Comparison of ENCODE assay signal across 8 cellular contexts in the genomic region with DNA sequence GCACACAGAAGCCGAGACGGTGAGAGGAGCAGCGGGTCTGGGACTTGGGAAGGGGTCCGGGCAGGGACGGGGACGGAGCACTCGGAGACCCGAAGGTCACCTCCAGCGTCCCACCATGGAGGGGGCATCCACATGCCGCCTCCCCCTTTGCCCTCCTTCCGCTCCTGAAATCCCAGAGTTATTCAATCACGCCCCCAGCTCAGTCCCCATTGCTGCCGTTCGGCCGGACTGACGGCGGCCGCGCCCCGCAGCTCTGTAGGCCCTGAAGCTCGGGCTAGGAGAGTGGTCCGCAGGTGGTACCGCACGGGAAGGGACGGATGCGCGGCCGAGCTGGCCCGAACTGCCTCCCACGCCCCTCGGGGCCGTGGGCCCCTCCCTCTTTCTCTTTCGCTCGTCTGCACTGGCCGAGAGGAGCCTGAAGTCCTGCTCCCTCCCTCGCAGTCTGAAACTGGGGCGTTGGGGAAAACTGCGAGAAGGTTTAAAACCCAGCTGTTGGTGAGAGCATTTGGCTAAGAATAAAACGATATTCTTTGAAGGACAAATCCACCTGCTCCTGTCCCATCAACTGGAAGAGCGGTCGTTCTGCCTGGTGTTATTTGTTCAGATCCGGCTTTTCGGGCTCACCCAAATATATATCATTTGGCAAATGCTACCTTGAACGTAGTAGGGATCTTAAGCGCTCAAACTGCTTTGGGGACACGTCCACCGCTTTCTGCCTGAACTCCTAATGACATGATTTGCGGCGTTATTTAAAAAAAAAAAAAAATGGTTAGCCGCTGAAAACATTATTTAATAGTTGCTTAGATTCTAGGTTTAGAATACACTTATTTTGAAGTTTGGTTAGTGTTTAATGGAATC. TPM values are rescaled to one million over a fixed set of nuclear protein-coding genes. Genes with fewer than 3 reads are reported as not detected.
A peak's percentile ranks its signal among the peaks of the same experiment; 100 is the strongest.
DNase-seq lines count a peak whose midpoint lies in the region; ATAC-seq and TF ChIP-seq lines count a peak whose summit lies in the region.

No MANE protein-coding gene starts in this region.

- 1 to 2% methylated on average over 45 to 50 of the region's 50 CpGs for WGBS in esophagus, 2 donors

- H3K4me1 ChIP-seq in esophagus (ENCODE audit: control insufficient read depth in 2 of 2, insufficient read depth in 2 of 2, low read length in 1 of 2) (peaks cover 0 to 3% of the 10 kb centered on the region in 2 donors), mucosa of stomach (ENCODE audit: control insufficient read depth, insufficient read depth, low read length) (peaks cover 13% of the 10 kb centered on the region)

- ATAC-seq in GM18873 (IDR thresholded peaks at IDR 0.05; ENCODE audit: low FRiP score, unreplicated experiment) (peak; percentile 26), HG03139 (IDR thresholded peaks at IDR 0.05; ENCODE audit: unreplicated experiment) (peak; percentile 46)

- no peak for TF ChIP-seq CTCF in AG09309 (IDR thresholded peaks at IDR 0.05; ENCODE audit: control insufficient read depth, insufficient read depth, low read depth, low read length, missing control alignments)

- DNase-seq in AG09309 (ENCODE audit: low read depth) (no peak), NCI-H748 (lab: John Stamatoyannopoulos, UW; ENCODE audit: unreplicated experiment) (peak; percentile 76), activated T-cell treated with anti-CD3 and anti-CD28 coated beads for 4 hours (peak; percentile 24)
- peak; percentile 4 to 12 for DNase-seq in stimulated activated CD8-positive, alpha-beta memory T cell treated with anti-CD3 and anti-CD28 coated beads, Interleukin-4, amount 100 ng/mL, for 4 hours (ENCODE audit: low read depth in 2 of 2, low spot score in 1 of 2)

- H3K9ac ChIP-seq in mucosa of stomach (ENCODE audit: low read length) = peak overlapping the region; percentile 100

- H3K36me3 ChIP-seq in esophagus (ENCODE audit: control insufficient read depth in 2 of 2, insufficient read depth in 2 of 2, low read length in 1 of 2) = no peaks in the 10 kb centered on the region
- no peaks in the 10 kb centered on the region for H3K36me3 ChIP-seq in mucosa of stomach (ENCODE audit: control insufficient read depth, insufficient read depth, low read length)

- H3K27ac ChIP-seq in esophagus (ENCODE audit: low read depth in 2 of 2, low read length in 1 of 2) = peak overlapping the region; percentile 96 to 99

- H3K9me3 ChIP-seq in esophagus (ENCODE audit: control insufficient read depth in 2 of 2, insufficient read depth in 1 of 2, low read depth in 1 of 2, low read length in 1 of 2) = no peaks in the 10 kb centered on the region
- no peaks in the 10 kb centered on the region for H3K9me3 ChIP-seq in mucosa of stomach (ENCODE audit: control insufficient read depth, low read length)

- H3K4me3 ChIP-seq in AG09309 (ENCODE audit: control insufficient read depth, low read depth, low read length) (peak overlapping the region; percentile 75), esophagus (ENCODE audit: low read depth in 1 of 2, low read length in 2 of 2) (peak overlapping the region; percentile 92 to 93), mucosa of stomach (ENCODE audit: low read length) (peak overlapping the region; percentile 97)

- no peaks in the 10 kb centered on the region for H3K27me3 ChIP-seq in esophagus (ENCODE audit: control insufficient read depth in 1 of 2, insufficient read depth in 2 of 2, low read length in 2 of 2)
- H3K27me3 ChIP-seq in mucosa of stomach (ENCODE audit: control insufficient read depth, insufficient read depth, low read length) = no peaks in the 10 kb centered on the region

RNA-seq across cellular contexts. Expression of a gene that starts 0.7 kb away (rescaled TPM):
- 10 to 100 TPM; 33.0 to 33.6 TPM for polyA plus RNA-seq in esophagus

RNA-seq across cellular contexts. Expression of a gene that starts 51.9 kb away (rescaled TPM):
- polyA plus RNA-seq in esophagus = 10 to 100 TPM in 1 of 2 donors, 1 to 10 TPM in 1; 8.4 to 28.2 TPM
